11 cellular contexts compared by ENCODE assay signal in genomic region chr10:13705526-13706169, GRCh38.
DNase-seq lines count a peak whose midpoint lies in the region; ATAC-seq and TF ChIP-seq lines count a peak whose summit lies in the region.
"Had no signal": no experiment of that assay in that cellular context is flagged by ENCODE, and none has a peak within 500 bp of the region (broad histone marks: within the 10 kb centered on the region; RNA-seq: fewer than 3 reads in every experiment).

No MANE protein-coding gene starts in this region.

- intact Hi-C loops in body of pancreas (cut with DNase I), result no loop called here

- H3K4me3 Mint-ChIP-seq in H9, result peak overlapping the region; percentile 67 to 90

- no peak overlapping the region for H4K8ac ChIP-seq in H9 (replicated peaks; ENCODE audit: insufficient read length, low read depth, low read length)

- H3K4ac ChIP-seq in H9 (ENCODE audit: low read depth, low read length), result no peak overlapping the region

- no peaks in the 10 kb centered on the region for H3K9me3 Mint-ChIP-seq in H9

- H4K20me1 ChIP-seq in H9 (ENCODE audit: control insufficient read depth, insufficient read depth, insufficient read length) (no peaks in the 10 kb centered on the region), MM.1S (ENCODE audit: insufficient read depth, low read length) (no peaks in the 10 kb centered on the region)

- H3K36me3 Mint-ChIP-seq in H9 (ENCODE audit: insufficient read depth in 1 of 3, low read depth in 3 of 3), result peaks cover 11 to 13% (median 11%) of the 10 kb centered on the region in 3 experiments; a peak in 5 of 7 replicates

- H3K79me1 ChIP-seq in H9 (ENCODE audit: insufficient read depth, low read depth, low read length, poor library complexity, severe bottlenecking), result no peaks in the 10 kb centered on the region

- peak overlapping the region; percentile 15 for H2BK12ac ChIP-seq in H9 (ENCODE audit: insufficient read length, low read depth, low read length)

- H3K9ac ChIP-seq in H9 (ENCODE audit: extremely low read depth, insufficient read length, low read length) (no peak overlapping the region), skeletal muscle satellite cell (ENCODE audit: low read depth, low read length) (peak overlapping the region; percentile 87), MM.1S (ENCODE audit: low read length) (no peak overlapping the region)

- H3K56ac ChIP-seq in H9 (ENCODE audit: insufficient read length, low read depth, low read length), result no peak overlapping the region

- H3K27ac ChIP-seq in H9 (ENCODE audit: insufficient read length, low read depth, low read length), result no peak overlapping the region
- H3K27ac ChIP-seq in body of pancreas, result peak overlapping the region in 3 of 4 donors; percentile 32 to 51 (median 38)
- peak overlapping the region; percentile 30 to 69 for H3K27ac ChIP-seq in right atrium auricular region
- H3K27ac ChIP-seq in MM.1S (ENCODE audit: low read length), result no peak overlapping the region

- no peak overlapping the region for H3K18ac ChIP-seq in H9 (ENCODE audit: insufficient read length, low read depth, low read length)

- no peak overlapping the region for H2BK15ac ChIP-seq in H9 (ENCODE audit: low read depth, low read length)

- TF ChIP-seq POLR2A in body of pancreas (IDR thresholded peaks at IDR 0.05), result no peak

- ATAC-seq in body of pancreas, result no peak

- H4K5ac ChIP-seq in H9 (ENCODE audit: insufficient read length, low read depth, low read length), result no peak overlapping the region

- H2BK5ac ChIP-seq in H9 (ENCODE audit: insufficient read length, low read length), result no peak overlapping the region

- H3K27ac Mint-ChIP-seq in H9, result peak overlapping the region; percentile 59 to 94 (median 88)

- no peak overlapping the region for H3T11ph ChIP-seq in H9 (ENCODE audit: low read length)

- peaks cover 2% of the 10 kb centered on the region; the same call in 1 of the 2 replicates for H3K4me1 ChIP-seq in H9 (ENCODE audit: insufficient read depth, low read length)
- H3K4me1 ChIP-seq in body of pancreas, result peaks cover 51% of the 10 kb centered on the region
- peaks cover 0 to 76% of the 10 kb centered on the region in 2 donors for H3K4me1 ChIP-seq in right atrium auricular region
- H3K4me1 ChIP-seq in skeletal muscle satellite cell (ENCODE audit: control insufficient read depth, insufficient read depth, low read length), result peaks cover 43% of the 10 kb centered on the region
- no peaks in the 10 kb centered on the region for H3K4me1 ChIP-seq in MM.1S (ENCODE audit: low read length)

- H2AFZ ChIP-seq in H9 (ENCODE audit: low read length), result no peak overlapping the region
- H2AFZ ChIP-seq in MM.1S (ENCODE audit: low read length), result no peak overlapping the region

- no peak overlapping the region; the same call in 1 of the 2 replicates for H3K14ac ChIP-seq in H9 (ENCODE audit: insufficient read depth, low read length)

- peak overlapping the region; percentile 60 for H3K4me2 ChIP-seq in H9 (ENCODE audit: insufficient read depth, insufficient read length, low read length)
- H3K4me2 ChIP-seq in skeletal muscle satellite cell (ENCODE audit: low read length), result peak overlapping the region; percentile 94
- H3K4me2 ChIP-seq in MM.1S (ENCODE audit: low read depth, low read length), result no peak overlapping the region

- DNase-seq in H9, result no peak
- DNase-seq in body of pancreas, result peak in 2 of 4 donors; percentile 17 to 28
- no peak for DNase-seq in right atrium auricular region (ENCODE audit: low spot score)
- no peak for DNase-seq in MM.1S
- DNase-seq in NCI-H524 (lab: John Stamatoyannopoulos, UW), result no peak
- DNase-seq in NCI-H748 (lab: John Stamatoyannopoulos, UW; ENCODE audit: unreplicated experiment), result no peak
- DNase-seq in COLO829 (ENCODE audit: low spot score), result no peak
- DNase-seq: NCI-H524 treated with DMSO at 0.1 percent for 48 hours; stimulated activated CD4-positive, alpha-beta T cell treated with anti-CD3 and anti-CD28 coated beads, Interleukin-1b, Interleukin-23, amount 100 ng/mL, for 48 hours; T-helper 9 cell had no signal

- no peaks in the 10 kb centered on the region for H3K36me3 ChIP-seq in body of pancreas (replicated peaks in 1 of 2; ENCODE audit: insufficient read depth in 1 of 2, low read depth in 2 of 2)
- peaks cover 8% of the 10 kb centered on the region for H3K36me3 ChIP-seq in right atrium auricular region
- H3K36me3 ChIP-seq in skeletal muscle satellite cell (ENCODE audit: insufficient read depth, low read length), result peaks cover 34% of the 10 kb centered on the region
- no peaks in the 10 kb centered on the region for H3K36me3 ChIP-seq in MM.1S (replicated peaks; ENCODE audit: insufficient read depth, low read length)

- H3K23me2 ChIP-seq in H9 (ENCODE audit: insufficient read length, low read depth, low read length, poor library complexity, severe bottlenecking), result peaks cover 12% of the 10 kb centered on the region

- WGBS in H9 (ENCODE audit: extremely low coverage, insufficient read length, low lambda C conversion rate), result no CpG with 5 or more reads among the region's 10 CpGs
- WGBS in body of pancreas, 2 donors, result 36 to 41% methylated on average over 7 to 10 of the region's 10 CpGs

- no peaks in the 10 kb centered on the region for H3K79me2 ChIP-seq in H9 (ENCODE audit: insufficient read depth, low read length)
- no peaks in the 10 kb centered on the region for H3K79me2 ChIP-seq in MM.1S (ENCODE audit: low read length)

- peaks cover 67 to 79% of the 10 kb centered on the region in 2 experiments for H3K4me1 Mint-ChIP-seq in H9

- no peak for TF ChIP-seq CTCF in H9 (conservative IDR thresholded peaks at IDR 0.05)
- no peak for TF ChIP-seq CTCF in body of pancreas (IDR thresholded peaks at IDR 0.05)
- no peak for TF ChIP-seq CTCF in right atrium auricular region (IDR thresholded peaks at IDR 0.05)
- TF ChIP-seq CTCF in MM.1S (IDR thresholded peaks at IDR 0.05; ENCODE audit: low read length), result no peak

- H3K4me3 ChIP-seq in body of pancreas, result peak overlapping the region in 1 of 2 donors; percentile 23
- peak overlapping the region; percentile 54 to 61 for H3K4me3 ChIP-seq in right atrium auricular region
- peak overlapping the region; percentile 94 for H3K4me3 ChIP-seq in skeletal muscle satellite cell (ENCODE audit: low read length)
- H3K4me3 ChIP-seq in MM.1S (ENCODE audit: low read length), result no peak overlapping the region

- H3K9me3 ChIP-seq in H9 (ENCODE audit: control insufficient read depth, low read depth, low read length) (no peaks in the 10 kb centered on the region), body of pancreas (no peaks in the 10 kb centered on the region), right atrium auricular region (no peaks in the 10 kb centered on the region), skeletal muscle satellite cell (replicated peaks; ENCODE audit: low read length) (no peaks in the 10 kb centered on the region), MM.1S (replicated peaks; ENCODE audit: insufficient read depth, low read length) (no peaks in the 10 kb centered on the region)

- H2AK5ac ChIP-seq in H9 (ENCODE audit: insufficient read length, low read length), result no peak overlapping the region

- no peak overlapping the region for H2BK120ac ChIP-seq in H9 (ENCODE audit: low read depth, low read length, poor library complexity, severe bottlenecking)

- H3K27me3 ChIP-seq in H9 (ENCODE audit: insufficient read depth, low read length), result no peaks in the 10 kb centered on the region
- no peaks in the 10 kb centered on the region for H3K27me3 ChIP-seq in body of pancreas
- no peaks in the 10 kb centered on the region for H3K27me3 ChIP-seq in right atrium auricular region
- H3K27me3 ChIP-seq in skeletal muscle satellite cell (ENCODE audit: control insufficient read depth, insufficient read depth, low read length), result no peaks in the 10 kb centered on the region
- no peaks in the 10 kb centered on the region for H3K27me3 ChIP-seq in MM.1S (replicated peaks; ENCODE audit: insufficient read depth, low read length)

- H3K27me3 Mint-ChIP-seq in H9 (ENCODE audit: low read depth), result no peaks in the 10 kb centered on the region

- no peak overlapping the region for H3K23ac ChIP-seq in H9 (ENCODE audit: insufficient read length, low read depth, low read length)

- no peaks in the 10 kb centered on the region for H3K9me2 ChIP-seq in MM.1S (replicated peaks; ENCODE audit: insufficient read depth, low read length)

- no peak overlapping the region for H4K91ac ChIP-seq in H9 (ENCODE audit: insufficient read length, low read depth, low read length)

- no peaks in the 10 kb centered on the region for H3F3A ChIP-seq in MM.1S (ENCODE audit: insufficient read depth, low read length)

- H2BK20ac ChIP-seq in H9 (ENCODE audit: low read depth, low read length, poor library complexity, severe bottlenecking), result no peak overlapping the region

Comparison
In these comparisons a context has a peak if more than half of its experiments do, and no peak if none do; other contexts are left out.
1. H3K27ac ChIP-seq: peak in body of pancreas (3 of 4) and right atrium auricular region (2 of 2); none in H9 (single experiment) and MM.1S (single experiment).